In the genomic region with DNA sequence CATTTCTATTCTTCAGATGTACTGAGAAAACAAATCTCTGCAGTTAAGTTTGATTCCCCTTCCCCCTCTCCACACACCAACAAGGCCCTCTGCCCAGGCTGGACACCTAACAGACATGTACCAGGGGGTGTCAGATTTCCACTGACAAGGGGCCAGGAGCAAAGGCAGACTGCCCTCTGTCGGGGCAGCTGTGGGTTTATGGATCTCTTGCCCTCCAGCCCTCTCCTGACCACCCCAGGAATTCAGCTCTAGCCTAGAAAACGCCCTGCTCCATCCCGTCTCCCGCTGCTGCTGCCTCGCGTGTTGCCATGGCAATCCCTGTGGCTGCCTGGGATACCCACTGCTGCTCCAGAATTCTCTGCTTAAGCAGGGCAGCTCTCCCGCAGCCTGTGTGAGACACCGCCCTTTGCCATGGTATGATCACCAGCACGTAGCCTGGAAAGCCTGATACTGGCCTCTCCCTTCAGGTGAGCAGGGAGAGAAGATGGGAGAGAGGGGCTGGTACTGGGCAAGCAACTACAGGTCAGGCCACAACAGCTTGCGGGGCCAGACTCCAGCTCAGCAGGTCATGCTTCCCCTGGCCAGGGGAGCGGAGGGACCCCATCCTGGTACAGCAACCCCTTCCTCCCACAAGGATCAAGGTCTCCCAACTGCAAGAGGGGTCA, we compare ENCODE assay signal across 10 cellular contexts. TPM values are rescaled to one million over a fixed set of nuclear protein-coding genes. Genes with fewer than 3 reads are reported as not detected.
A peak's percentile ranks its signal among the peaks of the same experiment; 100 is the strongest.
DNase-seq lines count a peak whose midpoint lies in the region; ATAC-seq, FAIRE-seq and TF ChIP-seq lines count a peak whose summit lies in the region.
"Had no signal": no experiment of that assay in that cellular context is flagged by ENCODE, and none has a peak within 500 bp of the region (broad histone marks: within the 10 kb centered on the region; RNA-seq: fewer than 3 reads in every experiment).

No MANE protein-coding gene starts in this region.

- H3K27me3 ChIP-seq in SK-N-SH (ENCODE audit: insufficient read depth) = peaks cover 7% of the 10 kb centered on the region; the same call in 1 of the 2 replicates
- H3K27me3 ChIP-seq in osteoblast (ENCODE audit: insufficient read depth, low read length) = peaks cover 20% of the 10 kb centered on the region

- H3K27ac Mint-ChIP-seq in glutamatergic neuron (ENCODE audit: unreplicated experiment) = no peak overlapping the region

- no peak for FAIRE-seq in H54 (lab: Jason Lieb, UNC)
- FAIRE-seq: endothelial cell of umbilical vein had no signal

- ATAC-seq in HG02840 (IDR thresholded peaks at IDR 0.05; ENCODE audit: low FRiP score, unreplicated experiment) = no peak

- H3K4me1 ChIP-seq in HEK293 (ENCODE audit: control insufficient read depth, insufficient read depth, low read length) (no peaks in the 10 kb centered on the region), SK-N-SH (ENCODE audit: control insufficient read depth in 1 of 2, insufficient read depth in 2 of 2, low read depth in 1 of 2, low read length in 1 of 2) (peaks cover 0 to 17% of the 10 kb centered on the region in 2 experiments; a peak in 1 of 4 replicates), osteoblast (ENCODE audit: insufficient read depth, low read length) (peaks cover 7% of the 10 kb centered on the region)

- TF ChIP-seq EP300 in SK-N-SH (IDR thresholded peaks at IDR 0.05; ENCODE audit: borderline replicate concordance in 1 of 2, low read depth in 1 of 2, low read length in 1 of 2) = no peak

- H3K9ac ChIP-seq in SK-N-SH = no peak overlapping the region

- H3K9me3 ChIP-seq in HEK293 (ENCODE audit: control insufficient read depth, insufficient read depth, low read depth, low read length) (no peaks in the 10 kb centered on the region), SK-N-SH (no peaks in the 10 kb centered on the region), osteoblast (ENCODE audit: low read depth, low read length) (no peaks in the 10 kb centered on the region)

- H3K36me3 Mint-ChIP-seq in glutamatergic neuron (ENCODE audit: unreplicated experiment) = no peaks in the 10 kb centered on the region

- peaks cover 8% of the 10 kb centered on the region for H3K27me3 Mint-ChIP-seq in glutamatergic neuron (ENCODE audit: unreplicated experiment)

- H3K79me2 ChIP-seq in SK-N-SH (ENCODE audit: insufficient read depth) (no peaks in the 10 kb centered on the region), osteoblast (ENCODE audit: insufficient read depth, low read length) (no peaks in the 10 kb centered on the region)

- H4K20me1 ChIP-seq in SK-N-SH (ENCODE audit: insufficient read depth) (no peaks in the 10 kb centered on the region), osteoblast (ENCODE audit: insufficient read depth, low read length) (no peaks in the 10 kb centered on the region)

- peaks cover 21% of the 10 kb centered on the region for H3K4me1 Mint-ChIP-seq in glutamatergic neuron (ENCODE audit: low read depth, unreplicated experiment)

- 58% methylated on average over 6 of the region's 11 CpGs for WGBS in SK-N-SH (ENCODE audit: low lambda C conversion rate)

- H3K9me2 ChIP-seq in SK-N-SH = no peaks in the 10 kb centered on the region

- H3K4me3 ChIP-seq in HEK293 (ENCODE audit: low read depth, low read length) = no peak overlapping the region
- H3K4me3 ChIP-seq in SK-N-SH (ENCODE audit: low read depth in 2 of 2, low read length in 1 of 2) = no peak overlapping the region
- no peak overlapping the region for H3K4me3 ChIP-seq in osteoblast (ENCODE audit: insufficient read depth, low read length)

- H3F3A ChIP-seq in SK-N-SH (replicated peaks; ENCODE audit: insufficient read depth) = no peaks in the 10 kb centered on the region

- no peaks in the 10 kb centered on the region for H3K9me3 Mint-ChIP-seq in glutamatergic neuron (ENCODE audit: unreplicated experiment)

- no peak overlapping the region for H3K4me3 Mint-ChIP-seq in glutamatergic neuron (ENCODE audit: unreplicated experiment)

- H3K27ac ChIP-seq in HEK293 (ENCODE audit: extremely low read depth, low read depth, low read length) = no peak overlapping the region
- H3K27ac ChIP-seq in SK-N-SH (ENCODE audit: low read depth in 2 of 2, low read length in 1 of 2) = no peak overlapping the region
- no peak overlapping the region for H3K27ac ChIP-seq in osteoblast (ENCODE audit: low read depth, low read length)

- DNase-seq in SK-N-SH (peak; percentile 84), glutamatergic neuron (peak; percentile 73), osteoblast (ENCODE audit: insufficient read length, low spot score, missing footprints) (peak; percentile 51), dedifferentiated amniotic fluid mesenchymal stem cell (ENCODE audit: extremely low spot score) (no peak), H54 (ENCODE audit: insufficient read length, low spot score) (no peak)
- DNase-seq in stimulated activated CD4-positive, alpha-beta T cell treated with anti-CD3 and anti-CD28 coated beads, Interleukin-12 subunit alpha, Interleukin-12 subunit beta, amount 100 ng/mL, for 4 hours = no peak
- DNase-seq: DND-41 had no signal

- H3K36me3 ChIP-seq in HEK293 (ENCODE audit: control insufficient read depth in 2 of 2, insufficient read depth in 1 of 2, low read length in 2 of 2) = no peaks in the 10 kb centered on the region
- H3K36me3 ChIP-seq in SK-N-SH (replicated peaks in 1 of 2; ENCODE audit: control insufficient read depth in 1 of 2, insufficient read depth in 2 of 2, low read length in 1 of 2) = no peaks in the 10 kb centered on the region
- H3K36me3 ChIP-seq in osteoblast (ENCODE audit: insufficient read depth, low read length) = no peaks in the 10 kb centered on the region

- TF ChIP-seq CTCF in HEK293 (tag by site-specific recombination; IDR thresholded peaks at IDR 0.05) (no peak), SK-N-SH (IDR thresholded peaks at IDR 0.05) (no peak), glutamatergic neuron (IDR thresholded peaks at IDR 0.05; ENCODE audit: partially characterized antibody, unreplicated experiment) (no peak), osteoblast (IDR thresholded peaks at IDR 0.05; ENCODE audit: extremely low read depth, low read depth, low read length) (no peak)

- CTCF ChIA-PET in HEK293 (lab: Yijun Ruan, JAX) (interaction anchor here (0.7 to 5.4 kb wide), 5 partner anchors 12 to 532 kb away, joined by 3 to 72 read pairs (median 3); no protein-coding TSS in a partner anchor), SK-N-SH (lab: Yijun Ruan, JAX) (interaction anchor here (1.5 to 10.4 kb wide), 9 partner anchors 10 to 375 kb away, joined by 4 to 91 read pairs (median 21); no protein-coding TSS in a partner anchor)

- TF ChIP-seq RAD21 in SK-N-SH (IDR thresholded peaks at IDR 0.05; ENCODE audit: low read length) = peak; percentile 49

- POLR2A ChIA-PET in HEK293 (lab: Yijun Ruan, JAX) (no interaction called here), SK-N-SH (lab: Yijun Ruan, JAX) (interaction anchor here (1.2 kb wide), 1 partner anchor 28 kb away, joined by 3 read pairs; no protein-coding TSS in a partner anchor)

- no peak for TF ChIP-seq POLR2A in H54 (IDR thresholded peaks at IDR 0.05; ENCODE audit: low read depth, low read length)

- no peak overlapping the region for H2AFZ ChIP-seq in SK-N-SH (ENCODE audit: low read depth)
- H2AFZ ChIP-seq in osteoblast (ENCODE audit: low read length) = no peak overlapping the region

- no peak overlapping the region for H3K4me2 ChIP-seq in SK-N-SH
- H3K4me2 ChIP-seq in osteoblast (ENCODE audit: insufficient read depth, low read length) = no peak overlapping the region

TF ChIP-seq in HEK293, 187 proteins besides CTCF, POLR2A, EP300 and RAD21:
- TF ChIP-seq IKZF3 (tag by site-specific recombination; IDR thresholded peaks at IDR 0.05) = no peak
- peak; percentile 49; the same call in 1 of the 2 replicates for TF ChIP-seq ZIC2 (tag by site-specific recombination; IDR thresholded peaks at IDR 0.05)
TF ChIP-seq in HEK293: peak in this region for 1.

TF ChIP-seq in SK-N-SH, 30 proteins besides CTCF, POLR2A, EP300 and RAD21 (continues in another document):
- TF ChIP-seq ELF1 (IDR thresholded peaks at IDR 0.05) = no peak
- TF ChIP-seq EZH2phosphoT487 (IDR thresholded peaks at IDR 0.05; ENCODE audit: borderline replicate concordance, low read depth) = no peak
- TF ChIP-seq, protein P1, sequence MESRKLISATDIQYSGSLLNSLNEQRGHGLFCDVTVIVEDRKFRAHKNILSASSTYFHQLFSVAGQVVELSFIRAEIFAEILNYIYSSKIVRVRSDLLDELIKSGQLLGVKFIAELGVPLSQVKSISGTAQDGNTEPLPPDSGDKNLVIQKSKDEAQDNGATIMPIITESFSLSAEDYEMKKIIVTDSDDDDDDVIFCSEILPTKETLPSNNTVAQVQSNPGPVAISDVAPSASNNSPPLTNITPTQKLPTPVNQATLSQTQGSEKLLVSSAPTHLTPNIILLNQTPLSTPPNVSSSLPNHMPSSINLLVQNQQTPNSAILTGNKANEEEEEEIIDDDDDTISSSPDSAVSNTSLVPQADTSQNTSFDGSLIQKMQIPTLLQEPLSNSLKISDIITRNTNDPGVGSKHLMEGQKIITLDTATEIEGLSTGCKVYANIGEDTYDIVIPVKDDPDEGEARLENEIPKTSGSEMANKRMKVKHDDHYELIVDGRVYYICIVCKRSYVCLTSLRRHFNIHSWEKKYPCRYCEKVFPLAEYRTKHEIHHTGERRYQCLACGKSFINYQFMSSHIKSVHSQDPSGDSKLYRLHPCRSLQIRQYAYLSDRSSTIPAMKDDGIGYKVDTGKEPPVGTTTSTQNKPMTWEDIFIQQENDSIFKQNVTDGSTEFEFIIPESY (IDR thresholded peaks at IDR 0.05; ENCODE audit: borderline replicate concordance, low read depth) = no peak
- no peak for TF ChIP-seq JUND (IDR thresholded peaks at IDR 0.05)
- TF ChIP-seq POLR2AphosphoS5 (IDR thresholded peaks at IDR 0.05; ENCODE audit: low read depth, low read length) = no peak
- no peak for TF ChIP-seq RCOR1 (IDR thresholded peaks at IDR 0.05; ENCODE audit: low read length)
- TF ChIP-seq TAF1 (IDR thresholded peaks at IDR 0.05; ENCODE audit: borderline replicate concordance, low read depth, low read length) = no peak
- TF ChIP-seq SIN3A (IDR thresholded peaks at IDR 0.05; ENCODE audit: borderline replicate concordance, low read depth, low read length) = no peak
- no peak for TF ChIP-seq FOXM1 (IDR thresholded peaks at IDR 0.05; ENCODE audit: low read depth)
- TF ChIP-seq, protein P2, sequence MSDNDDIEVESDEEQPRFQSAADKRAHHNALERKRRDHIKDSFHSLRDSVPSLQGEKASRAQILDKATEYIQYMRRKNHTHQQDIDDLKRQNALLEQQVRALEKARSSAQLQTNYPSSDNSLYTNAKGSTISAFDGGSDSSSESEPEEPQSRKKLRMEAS (IDR thresholded peaks at IDR 0.05; ENCODE audit: low read depth) = no peak
- TF ChIP-seq NRF1 (IDR thresholded peaks at IDR 0.05; ENCODE audit: low read depth, low read length) = no peak

RNA-seq across cellular contexts. Expression of a gene that starts 41.6 kb away (rescaled TPM):
- polyA plus RNA-seq in SK-N-SH (2012; rRNA removed) = 15.5 and 15.9 TPM in 2 replicates
- 14.7 and 17.3 TPM in 2 replicates for polyA plus RNA-seq in SK-N-SH (2012; cell fraction: cytosol; rRNA removed)
- 20.6 and 23.7 TPM in 2 replicates for polyA plus RNA-seq in SK-N-SH (2012; cell fraction: nucleus; rRNA removed)
- total RNA-seq in glutamatergic neuron (ENCODE audit: unreplicated experiment) (17.0 TPM), osteoblast (12.7 and 14.5 TPM in 2 replicates)

RNA-seq across cellular contexts. Expression of a gene that starts 56.6 kb away (rescaled TPM):
- polyA plus RNA-seq in SK-N-SH (2012; rRNA removed) = 52.4 and 69.2 TPM in 2 replicates
- 66.4 and 72.4 TPM in 2 replicates for polyA plus RNA-seq in SK-N-SH (2012; cell fraction: cytosol; rRNA removed)
- polyA plus RNA-seq in SK-N-SH (2012; cell fraction: nucleus; rRNA removed) = 39.0 and 68.7 TPM in 2 replicates
- 61.9 TPM for total RNA-seq in glutamatergic neuron (ENCODE audit: unreplicated experiment)
- 27.1 and 36.2 TPM in 2 replicates for total RNA-seq in osteoblast

Comparison
In these comparisons a context has a peak if more than half of its experiments do, and no peak if none do; other contexts are left out.
1. DNase-seq: peak in SK-N-SH (single experiment), glutamatergic neuron (single experiment) and osteoblast (single experiment); none in dedifferentiated amniotic fluid mesenchymal stem cell (single experiment), stimulated activated CD4-positive, alpha-beta T cell treated with anti-CD3 and anti-CD28 coated beads, Interleukin-12 subunit alpha, Interleukin-12 subunit beta, amount 100 ng/mL, for 4 hours (single experiment) and H54 (single experiment).